Comparison of ENCODE assay signal across 8 cellular contexts in the genomic region with DNA sequence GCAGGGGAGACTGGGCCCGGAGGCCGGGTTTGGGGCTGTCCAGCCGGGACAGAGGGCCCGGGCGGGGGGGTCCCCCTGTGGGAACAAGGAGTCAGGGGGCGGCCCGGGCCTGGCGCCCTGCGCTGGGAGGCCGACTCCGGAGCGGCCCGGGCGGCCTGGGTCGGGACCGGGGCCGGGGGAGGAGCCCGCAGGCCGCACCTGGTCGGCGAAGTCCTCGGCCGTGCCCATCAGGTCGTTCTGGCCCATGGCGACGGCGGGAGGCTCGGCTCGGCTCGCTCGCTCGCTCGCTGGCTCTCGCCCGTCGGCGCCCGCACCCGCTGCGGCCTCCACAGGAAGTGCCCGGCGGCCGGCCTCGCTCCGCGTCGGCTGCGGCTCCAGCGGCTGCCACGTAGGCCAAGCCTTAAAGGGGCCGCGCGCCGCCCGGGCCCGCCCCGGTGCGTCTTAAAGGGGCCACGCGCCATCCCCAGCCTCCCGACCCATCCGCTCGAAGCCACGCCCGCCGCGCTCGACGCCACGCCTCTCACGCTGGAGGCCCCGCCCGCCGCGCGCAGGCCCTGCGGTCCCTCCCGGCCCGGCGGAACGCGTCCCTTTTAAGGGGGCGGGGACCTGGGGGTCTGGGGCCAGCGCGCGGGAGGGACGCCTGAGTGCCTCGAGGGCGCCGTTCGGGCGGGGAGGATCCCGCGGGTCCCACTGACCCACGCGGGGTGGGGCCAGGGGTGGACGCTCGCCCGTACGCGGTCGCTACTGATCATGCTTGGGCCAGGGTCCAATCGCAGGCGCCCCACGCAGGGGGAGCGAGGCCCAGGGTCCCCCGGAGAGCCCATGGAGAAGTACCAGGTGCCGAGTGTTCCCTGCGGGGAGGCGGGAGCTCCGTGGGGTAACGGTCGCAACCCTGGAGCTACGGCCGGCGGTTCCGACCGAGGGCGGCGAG. TPM values are rescaled to one million over a fixed set of nuclear protein-coding genes. Genes with fewer than 3 reads are reported as not detected.
DNase-seq lines count a peak whose midpoint lies in the region; ATAC-seq and TF ChIP-seq lines count a peak whose summit lies in the region.

STKLD1 (plus strand) TSS at position 643 of the 931 bp plus-strand sequence; CDS start at position 751, 108 bp downstream.
SURF4 (minus strand) TSS at position 337 of the 931 bp plus-strand sequence; CDS start at position 246, 91 bp downstream.

- peaks cover 39% of the 10 kb centered on the region for H3K4me1 ChIP-seq in mucosa of stomach (ENCODE audit: control insufficient read depth, insufficient read depth, low read length)

- peak; percentile 85 for ATAC-seq in GM21723 (IDR thresholded peaks at IDR 0.05; ENCODE audit: unreplicated experiment)

- peak; percentile 98 for DNase-seq in DMS53 (lab: John Stamatoyannopoulos, UW)
- DNase-seq in Jurkat, Clone E6-1 (ENCODE audit: low read depth, low spot score), result peak; percentile 89
- DNase-seq in OCI-M2 (lab: John Stamatoyannopoulos, UW; ENCODE audit: unreplicated experiment), result peak; percentile 54
- peak; percentile 98 for DNase-seq in activated T-cell treated with anti-CD3 and anti-CD28 coated beads, Interleukin-2, amount 50 U/mL, for 1 hour
- DNase-seq in erythroblast (lab: John Stamatoyannopoulos, UW), result peak; percentile 98 to 99
- DNase-seq in stimulated activated CD8-positive, alpha-beta memory T cell treated with anti-CD3 and anti-CD28 coated beads, Interleukin-4, amount 100 ng/mL, for 4 hours (ENCODE audit: low read depth in 2 of 2, low spot score in 1 of 2), result peak; percentile 82 to 88

- no peaks in the 10 kb centered on the region for H3K36me3 ChIP-seq in mucosa of stomach (ENCODE audit: control insufficient read depth, insufficient read depth, low read length)

- peak within 1 kb of the TSS; percentile 91 for H3K9ac ChIP-seq in mucosa of stomach (ENCODE audit: low read length)

- H3K27me3 ChIP-seq in mucosa of stomach (ENCODE audit: control insufficient read depth, insufficient read depth, low read length), result no peaks in the 10 kb centered on the region

- H3K4me3 ChIP-seq in Jurkat, Clone E6-1 (ENCODE audit: low read length), result peak within 1 kb of the TSS; percentile 77
- peak within 1 kb of the TSS; percentile 88 for H3K4me3 ChIP-seq in mucosa of stomach (ENCODE audit: low read length)

- H3K9me3 ChIP-seq in mucosa of stomach (ENCODE audit: control insufficient read depth, low read length), result no peaks in the 10 kb centered on the region

- TF ChIP-seq POLR2A in erythroblast (IDR thresholded peaks at IDR 0.05; ENCODE audit: low read length), result peak; percentile 81

RNA-seq across cellular contexts. Expression of gene STKLD1, which starts in this region (rescaled TPM):
- 1.3 TPM for polyA plus RNA-seq in Jurkat, Clone E6-1 (2012; ENCODE audit: insufficient read depth, insufficient read length)

RNA-seq across cellular contexts. Expression of gene SURF4, which starts in this region (rescaled TPM):
- 156 TPM for polyA plus RNA-seq in Jurkat, Clone E6-1 (2012; ENCODE audit: insufficient read depth, insufficient read length)

Comparison
In these comparisons a context has a peak if more than half of its experiments do, and no peak if none do; other contexts are left out.
1. Peak in every context shown above with its lines: DNase-seq, ATAC-seq and H3K4me3 ChIP-seq.